ENCODE assay signal across 18 cellular contexts in the genomic region with DNA sequence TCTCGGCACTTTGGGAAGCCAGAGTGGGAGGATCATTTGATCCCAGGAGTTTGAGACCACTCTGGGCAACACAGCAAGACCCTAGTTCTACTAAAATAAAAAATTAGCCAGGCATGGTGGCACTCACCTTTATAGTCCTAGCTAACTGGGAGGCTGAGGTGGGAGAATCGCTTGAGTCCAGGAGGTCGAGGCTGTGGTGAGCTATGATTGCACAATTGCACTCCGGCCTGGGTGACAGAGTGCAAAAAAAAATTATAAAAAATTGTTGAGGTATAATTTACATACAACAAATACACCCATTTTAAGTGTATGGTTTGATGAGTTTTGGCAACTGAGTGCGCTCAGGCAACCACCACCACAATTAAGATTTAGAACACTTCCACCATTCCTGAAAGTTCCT.
"Had no signal": no experiment of that assay in that cellular context is flagged by ENCODE, and none has a peak within 500 bp of the region (broad histone marks: within the 10 kb centered on the region; RNA-seq: fewer than 3 reads in every experiment).

No MANE protein-coding gene starts in this region.

- H3K27me3 ChIP-seq: dorsolateral prefrontal cortex, gastroesophageal sphincter, neutrophil, sigmoid colon had no signal

- H3K36me3 ChIP-seq: gastroesophageal sphincter, neutrophil, sigmoid colon had no signal

- H3K9me3 ChIP-seq: gastroesophageal sphincter, mucosa of descending colon, neutrophil, sigmoid colon had no signal

- FAIRE-seq: kidney, urothelium cell line had no signal

- DNase-seq: cortex of kidney; dorsolateral prefrontal cortex; effector CD8-positive, alpha-beta T cell; glutamatergic neuron; immature natural killer cell; kidney; left cardiac atrium; left ventricle myocardium superior; mucosa of descending colon; naive thymus-derived CD8-positive, alpha-beta T cell; posterior cingulate gyrus; sigmoid colon; stimulated activated CD4-positive, alpha-beta T cell treated with anti-CD3 and anti-CD28 coated beads, Interleukin-2, amount 100 ng/mL, for 48 hours; stimulated activated naive CD4-positive, alpha-beta T cell treated with Interleukin-2 at 50 U/mL for 16 hours had no signal

- H3K4me3 ChIP-seq: dorsolateral prefrontal cortex, gastroesophageal sphincter, mucosa of descending colon, sigmoid colon, skin epidermis had no signal

- ATAC-seq: gastroesophageal sphincter; left cardiac atrium; left ventricle myocardium superior; mucosa of descending colon; naive thymus-derived CD8-positive, alpha-beta T cell had no signal

- H3K27ac ChIP-seq: dorsolateral prefrontal cortex, gastroesophageal sphincter, neutrophil, sigmoid colon had no signal
